ENCODE assay signal across 27 cellular contexts in genomic region chr6:40378725-40379074, GRCh38.
"Had no signal": no experiment of that assay in that cellular context is flagged by ENCODE, and none has a peak within 500 bp of the region (broad histone marks: within the 10 kb centered on the region; RNA-seq: fewer than 3 reads in every experiment).

No MANE protein-coding gene starts in this region.

- H3K36me3 Mint-ChIP-seq: activated naive CD4-positive, alpha-beta T cell treated with anti-CD3 and anti-CD28 coated beads, Interleukin-2, amount 50 U/mL, for 24 hours had no signal

- H3K4me3 ChIP-seq: ascending aorta, cardiac muscle cell, SJCRH30, SK-N-MC had no signal

- H3K27ac ChIP-seq: ascending aorta, cardiac muscle cell, SJCRH30, SK-N-MC, WERI-Rb-1 had no signal

- ATAC-seq: Panc1 had no signal

- H3K27ac Mint-ChIP-seq: activated CD4-positive, alpha-beta memory T cell treated with anti-CD3 and anti-CD28 coated beads, Interleukin-2, amount 10 ng/mL, durations not matched to agents 7 days and 5 days; activated naive CD4-positive, alpha-beta T cell treated with anti-CD3 and anti-CD28 coated beads, Interleukin-2, amount 50 U/mL, for 24 hours; activated naive CD8-positive, alpha-beta T cell treated with anti-CD3 and anti-CD28 coated beads, Interleukin-2, amount 10 ng/mL, durations not matched to agents 7 days and 5 days; activated T-cell treated with anti-CD3 and anti-CD28 coated beads, Interleukin-2, amount 50 U/mL, for 24 hours; activated T-helper 2 cell treated with anti-CD3 and anti-CD28 coated beads, Interferon-gamma antibody, Interleukin-2, Interleukin-4, amounts not matched to agents 10 μg/mL and 5 μg/mL and 100 μg/mL, durations not matched to agents 14 hours and 24 hours and 36 hours had no signal

- H3K9me3 ChIP-seq: ascending aorta, SJCRH30 had no signal

- H3K4me1 Mint-ChIP-seq: activated CD4-positive, alpha-beta memory T cell treated with anti-CD3 and anti-CD28 coated beads, Interleukin-2, amount 10 ng/mL, durations not matched to agents 7 days and 5 days had no signal

- H3K4me3 Mint-ChIP-seq: activated CD4-positive, alpha-beta memory T cell treated with anti-CD3 and anti-CD28 coated beads, Interleukin-2, amount 10 ng/mL, durations not matched to agents 7 days and 5 days; activated naive CD4-positive, alpha-beta T cell treated with anti-CD3 and anti-CD28 coated beads, Interleukin-2, amount 50 U/mL, for 24 hours; activated naive CD8-positive, alpha-beta T cell treated with anti-CD3 and anti-CD28 coated beads, Interleukin-2, amount 10 ng/mL, durations not matched to agents 7 days and 5 days; activated T-cell treated with anti-CD3 and anti-CD28 coated beads, Interleukin-2, amount 50 U/mL, for 24 hours; central memory CD8-positive, alpha-beta T cell had no signal

- H3K9me3 Mint-ChIP-seq: activated naive CD4-positive, alpha-beta T cell treated with anti-CD3 and anti-CD28 coated beads, Interleukin-2, amount 50 U/mL, for 24 hours; activated T-cell treated with anti-CD3 and anti-CD28 coated beads, Interleukin-2, amount 50 U/mL, for 24 hours; central memory CD8-positive, alpha-beta T cell had no signal

- H3K27me3 Mint-ChIP-seq: activated naive CD4-positive, alpha-beta T cell treated with anti-CD3 and anti-CD28 coated beads, Interleukin-2, amount 50 U/mL, for 24 hours; activated T-cell treated with anti-CD3 and anti-CD28 coated beads, Interleukin-2, amount 50 U/mL, for 24 hours; central memory CD8-positive, alpha-beta T cell had no signal

- DNase-seq: activated CD4-positive, alpha-beta memory T cell treated with anti-CD3 and anti-CD28 coated beads, Interleukin-2, amount 10 ng/mL, durations not matched to agents 7 days and 5 days; activated CD4-positive, alpha-beta T cell treated with anti-CD3 and anti-CD28 coated beads for 1 hour; activated CD4-positive, alpha-beta T cell treated with anti-CD3 and anti-CD28 coated beads for 48 hours; activated CD4-positive, CD25-positive, alpha-beta regulatory T cell; activated gamma-delta T cell; activated naive CD4-positive, alpha-beta T cell treated with Interleukin-2 at 50 U/mL for 16 hours; activated naive CD8-positive, alpha-beta T cell treated with anti-CD3 and anti-CD28 coated beads, Interleukin-2, amount 10 ng/mL, durations not matched to agents 7 days and 5 days; activated T-cell treated with anti-CD3 and anti-CD28 coated beads, Interleukin-2, amount 50 U/mL, for 24 hours; Kasumi-1; KG1; MM.1S; NCI-H1092; NCI-H187 treated with DMSO at 0.1 percent for 48 hours; NCI-H2081 treated with DMSO at 0.1 percent for 48 hours; NCI-H226; NCI-H524 treated with DMSO at 0.1 percent for 48 hours; SHP77; SJCRH30; T1000; WERI-Rb-1 had no signal

- H3K4me1 ChIP-seq: ascending aorta, SJCRH30 had no signal

- H3K27me3 ChIP-seq: ascending aorta, cardiac muscle cell, SJCRH30 had no signal

- H3K36me3 ChIP-seq: ascending aorta, cardiac muscle cell, SJCRH30, WERI-Rb-1 had no signal
